1 cellular context compared by ENCODE assay signal in the genomic region with DNA sequence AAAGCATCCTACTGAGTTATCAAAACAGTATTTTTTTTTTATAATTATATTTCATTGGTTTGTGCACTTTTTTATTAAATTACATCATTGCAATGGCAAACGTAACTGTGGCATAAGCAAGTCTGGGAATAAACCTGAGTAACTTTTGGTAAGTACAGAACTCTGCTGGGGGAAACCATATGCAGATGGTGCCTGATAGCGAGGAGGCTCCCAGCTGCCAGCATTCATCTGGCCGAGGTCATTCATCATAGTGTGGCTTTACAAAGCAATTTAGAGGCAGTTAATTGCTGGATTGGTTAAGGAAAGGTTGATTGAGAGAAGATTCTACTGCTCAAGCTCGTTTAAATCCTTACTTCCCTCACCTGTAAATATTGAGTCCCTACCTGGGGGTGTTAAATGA.
TF ChIP-seq lines count a peak whose summit lies in the region.

No MANE protein-coding gene starts in this region.

TF ChIP-seq in SK-N-SH, 30 proteins besides CTCF, POLR2A, EP300 and RAD21 (continued from another document):
- TF ChIP-seq, protein P1, sequence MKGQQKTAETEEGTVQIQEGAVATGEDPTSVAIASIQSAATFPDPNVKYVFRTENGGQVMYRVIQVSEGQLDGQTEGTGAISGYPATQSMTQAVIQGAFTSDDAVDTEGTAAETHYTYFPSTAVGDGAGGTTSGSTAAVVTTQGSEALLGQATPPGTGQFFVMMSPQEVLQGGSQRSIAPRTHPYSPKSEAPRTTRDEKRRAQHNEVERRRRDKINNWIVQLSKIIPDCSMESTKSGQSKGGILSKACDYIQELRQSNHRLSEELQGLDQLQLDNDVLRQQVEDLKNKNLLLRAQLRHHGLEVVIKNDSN (IDR thresholded peaks at IDR 0.05; ENCODE audit: borderline replicate concordance, low read depth), result no peak
- no peak for TF ChIP-seq FOXJ3 (CRISPR knock-in tag; IDR thresholded peaks at IDR 0.05)
- no peak for TF ChIP-seq MAX (IDR thresholded peaks at IDR 0.05; ENCODE audit: low read depth)
- TF ChIP-seq NRF1 (IDR thresholded peaks at IDR 0.05; ENCODE audit: low read depth, low read length), result no peak
- no peak for TF ChIP-seq RCOR1 (IDR thresholded peaks at IDR 0.05; ENCODE audit: low read length)
- no peak for TF ChIP-seq EZH2phosphoT487 (IDR thresholded peaks at IDR 0.05; ENCODE audit: borderline replicate concordance, low read depth)
- TF ChIP-seq FOXM1 (IDR thresholded peaks at IDR 0.05; ENCODE audit: low read depth), result no peak
- TF ChIP-seq, protein P2, sequence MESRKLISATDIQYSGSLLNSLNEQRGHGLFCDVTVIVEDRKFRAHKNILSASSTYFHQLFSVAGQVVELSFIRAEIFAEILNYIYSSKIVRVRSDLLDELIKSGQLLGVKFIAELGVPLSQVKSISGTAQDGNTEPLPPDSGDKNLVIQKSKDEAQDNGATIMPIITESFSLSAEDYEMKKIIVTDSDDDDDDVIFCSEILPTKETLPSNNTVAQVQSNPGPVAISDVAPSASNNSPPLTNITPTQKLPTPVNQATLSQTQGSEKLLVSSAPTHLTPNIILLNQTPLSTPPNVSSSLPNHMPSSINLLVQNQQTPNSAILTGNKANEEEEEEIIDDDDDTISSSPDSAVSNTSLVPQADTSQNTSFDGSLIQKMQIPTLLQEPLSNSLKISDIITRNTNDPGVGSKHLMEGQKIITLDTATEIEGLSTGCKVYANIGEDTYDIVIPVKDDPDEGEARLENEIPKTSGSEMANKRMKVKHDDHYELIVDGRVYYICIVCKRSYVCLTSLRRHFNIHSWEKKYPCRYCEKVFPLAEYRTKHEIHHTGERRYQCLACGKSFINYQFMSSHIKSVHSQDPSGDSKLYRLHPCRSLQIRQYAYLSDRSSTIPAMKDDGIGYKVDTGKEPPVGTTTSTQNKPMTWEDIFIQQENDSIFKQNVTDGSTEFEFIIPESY (IDR thresholded peaks at IDR 0.05; ENCODE audit: borderline replicate concordance, low read depth), result no peak
- no peak for TF ChIP-seq RXRA (IDR thresholded peaks at IDR 0.05; ENCODE audit: borderline replicate concordance, low read depth)
- TF ChIP-seq TEAD4 (IDR thresholded peaks at IDR 0.05; ENCODE audit: borderline replicate concordance, insufficient read depth), result no peak
